In the genomic region with DNA sequence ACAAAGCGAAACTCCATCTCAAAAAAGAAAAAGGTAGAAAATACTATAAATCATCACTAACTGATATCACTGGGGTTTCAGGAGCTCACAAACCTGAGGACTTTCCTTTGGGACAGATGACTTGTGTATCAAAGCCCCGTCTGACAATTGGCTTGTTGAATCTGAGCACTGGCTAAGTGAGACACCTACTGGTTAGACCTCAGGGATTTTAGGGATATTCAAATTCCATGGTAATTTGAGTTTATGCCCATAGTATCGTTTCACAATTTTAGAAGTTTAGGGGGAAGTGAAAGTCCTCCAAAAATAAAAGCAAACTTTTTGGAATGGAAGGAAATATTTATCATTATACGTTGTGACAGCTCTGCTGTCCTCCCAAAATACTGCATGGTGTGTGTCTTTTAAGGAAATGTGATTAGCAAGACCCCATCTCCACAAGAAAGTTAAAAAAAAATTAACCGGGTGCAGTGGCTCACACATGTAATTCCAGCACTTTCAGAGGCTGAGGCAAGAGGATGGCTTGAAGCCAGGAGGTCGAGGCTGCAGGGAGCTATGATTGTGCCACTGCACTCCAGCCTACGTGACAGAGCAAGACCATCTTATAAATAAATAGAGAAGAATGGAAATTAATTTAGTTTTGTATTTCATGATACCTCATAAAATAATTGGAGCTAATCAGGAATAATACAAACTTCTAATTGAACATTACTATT, we compare ENCODE assay signal across 12 cellular contexts. TPM values are rescaled to one million over a fixed set of nuclear protein-coding genes. Genes with fewer than 3 reads are reported as not detected.
A peak's percentile ranks its signal among the peaks of the same experiment; 100 is the strongest.
DNase-seq lines count a peak whose midpoint lies in the region; ATAC-seq, FAIRE-seq and TF ChIP-seq lines count a peak whose summit lies in the region.
"Had no signal": no experiment of that assay in that cellular context is flagged by ENCODE, and none has a peak within 500 bp of the region (broad histone marks: within the 10 kb centered on the region; RNA-seq: fewer than 3 reads in every experiment).

No MANE protein-coding gene starts in this region.

- no peak overlapping the region for H3K4me3 Mint-ChIP-seq in activated T-helper 17 cell treated with anti-CD3 and anti-CD28 coated beads, Interleukin-2, amount 50 U/mL, for 72 hours

- H3K79me2 ChIP-seq in OCI-LY7 (ENCODE audit: insufficient read depth, low read depth, low read length) (no peaks in the 10 kb centered on the region), fibroblast of lung (ENCODE audit: control insufficient read depth, insufficient read depth, low read length) (peaks cover 91% of the 10 kb centered on the region)

- no peak for ATAC-seq in activated T-helper 17 cell treated with anti-CD3 and anti-CD28 coated beads, Interleukin-2, amount 50 U/mL, for 72 hours (replicated peaks)
- ATAC-seq: activated naive CD4-positive, alpha-beta T cell treated with anti-CD3 and anti-CD28 coated beads, Interleukin-2, amount 50 U/mL, for 72 hours had no signal

- H4K20me1 ChIP-seq in OCI-LY7 (ENCODE audit: insufficient read depth, low read length) (no peaks in the 10 kb centered on the region), fibroblast of lung (ENCODE audit: control insufficient read depth, extremely low read depth, insufficient read depth, low read length) (no peaks in the 10 kb centered on the region)

- CTCF ChIA-PET in OCI-LY7 (lab: Charles Lee; ENCODE audit: unreplicated experiment) = no interaction called here

- H3K36me3 Mint-ChIP-seq in activated T-helper 17 cell treated with anti-CD3 and anti-CD28 coated beads, Interleukin-2, amount 50 U/mL, for 72 hours (ENCODE audit: low read depth) = no peaks in the 10 kb centered on the region
- H3K36me3 Mint-ChIP-seq: activated naive CD4-positive, alpha-beta T cell treated with anti-CD3 and anti-CD28 coated beads, Interleukin-2, amount 50 U/mL, for 72 hours had no signal

- FAIRE-seq in urothelium cell line (lab: Jason Lieb, UNC) = peak; percentile 13

- no peaks in the 10 kb centered on the region for H3K4me1 Mint-ChIP-seq in activated T-helper 17 cell treated with anti-CD3 and anti-CD28 coated beads, Interleukin-2, amount 50 U/mL, for 72 hours

- H3K4me3 ChIP-seq in cardiac muscle cell (no peak overlapping the region), OCI-LY7 (ENCODE audit: low read depth, low read length, poor library complexity, severe bottlenecking) (peak overlapping the region; percentile 22), fibroblast of lung (replicated peaks in 1 of 4; ENCODE audit: control extremely low read depth in 1 of 4, insufficient read depth in 1 of 4, low read depth in 3 of 4, low read length in 4 of 4) (no peak overlapping the region)
- H3K4me3 ChIP-seq: sigmoid colon had no signal

- peak overlapping the region; percentile 36 for H3K4me2 ChIP-seq in OCI-LY7 (ENCODE audit: low read length)
- H3K4me2 ChIP-seq in fibroblast of lung (ENCODE audit: extremely low read depth, insufficient read depth, low read length) = no peak overlapping the region

- no TSS peak for BruUV-seq in OCI-LY7 (replicated peaks; lab: Mats Ljungman, UMichigan)

- no peaks in the 10 kb centered on the region for H3K9me3 Mint-ChIP-seq in activated T-helper 17 cell treated with anti-CD3 and anti-CD28 coated beads, Interleukin-2, amount 50 U/mL, for 72 hours

- H2AFZ ChIP-seq in OCI-LY7 (ENCODE audit: low read length) (no peak overlapping the region), fibroblast of lung (ENCODE audit: low read length) (no peak overlapping the region)

- no peaks in the 10 kb centered on the region for H3K9me3 ChIP-seq in cardiac muscle cell (ENCODE audit: low read depth)
- no peaks in the 10 kb centered on the region; the same call in 1 of the 2 replicates for H3K9me3 ChIP-seq in OCI-LY7 (ENCODE audit: low read length)
- H3K9me3 ChIP-seq in fibroblast of lung (ENCODE audit: control insufficient read depth, insufficient read depth, low read depth, low read length) = no peaks in the 10 kb centered on the region
- H3K9me3 ChIP-seq: sigmoid colon had no signal

- H3K27ac ChIP-seq in cardiac muscle cell (no peak overlapping the region), OCI-LY7 (ENCODE audit: low read depth, low read length, poor library complexity, severe bottlenecking) (peak overlapping the region; percentile 50), fibroblast of lung (ENCODE audit: insufficient read depth, low read length) (no peak overlapping the region)
- H3K27ac ChIP-seq: sigmoid colon had no signal

- no peaks in the 10 kb centered on the region for H3K9me2 ChIP-seq in OCI-LY7 (ENCODE audit: insufficient read depth, low read length)

- peaks cover 37% of the 10 kb centered on the region for H3K27me3 Mint-ChIP-seq in activated T-helper 17 cell treated with anti-CD3 and anti-CD28 coated beads, Interleukin-2, amount 50 U/mL, for 72 hours

- no peaks in the 10 kb centered on the region for H3K4me1 ChIP-seq in cardiac muscle cell (ENCODE audit: low read depth)
- peaks cover 59% of the 10 kb centered on the region for H3K4me1 ChIP-seq in OCI-LY7 (ENCODE audit: insufficient read depth, low read length, poor library complexity, severe bottlenecking)
- peaks cover 2% of the 10 kb centered on the region for H3K4me1 ChIP-seq in fibroblast of lung (ENCODE audit: control insufficient read depth, extremely low read depth, insufficient read depth, low read length)
- H3K4me1 ChIP-seq: sigmoid colon had no signal

- H3K27ac Mint-ChIP-seq in activated T-helper 17 cell treated with anti-CD3 and anti-CD28 coated beads, Interleukin-2, amount 50 U/mL, for 72 hours = no peak overlapping the region
- H3K27ac Mint-ChIP-seq: activated naive CD4-positive, alpha-beta T cell treated with anti-CD3 and anti-CD28 coated beads, Interleukin-2, amount 50 U/mL, for 72 hours had no signal

- H3K36me3 ChIP-seq in cardiac muscle cell = no peaks in the 10 kb centered on the region
- no peaks in the 10 kb centered on the region; the same call in 1 of the 2 replicates for H3K36me3 ChIP-seq in OCI-LY7 (ENCODE audit: insufficient read depth, low read length)
- H3K36me3 ChIP-seq in fibroblast of lung (ENCODE audit: control insufficient read depth, insufficient read depth, low read length) = peaks cover 7% of the 10 kb centered on the region
- H3K36me3 ChIP-seq: sigmoid colon had no signal

- POLR2A ChIA-PET in OCI-LY7 (lab: Charles Lee) = interaction anchor here (0.6 to 3.1 kb wide), 9 partner anchors 10 to 449 kb away, joined by 3 to 16 read pairs (median 4); no protein-coding TSS in a partner anchor

- peak in 1 of 2 donors; percentile 62 for DNase-seq in cardiac muscle cell (ENCODE audit: low read depth in 1 of 2, low spot score in 1 of 2)
- DNase-seq in cardiac septum (ENCODE audit: low spot score) = no peak
- DNase-seq in OCI-LY7 (ENCODE audit: low spot score) = peak; percentile 30
- peak; percentile 35 to 73 for DNase-seq in fibroblast of lung (ENCODE audit: low read depth in 2 of 2)
- no peak for DNase-seq in urothelium cell line (ENCODE audit: low spot score)
- DNase-seq in NCI-H1092 (lab: John Stamatoyannopoulos, UW) = no peak
- DNase-seq in activated T-cell treated with anti-CD3 and anti-CD28 coated beads for 4 hours = no peak
- DNase-seq: DMS153; sigmoid colon; stimulated activated naive CD4-positive, alpha-beta T cell treated with Interleukin-2 at 50 U/mL for 16 hours had no signal

- intact Hi-C loops in cardiac septum (cut with DNase I) (no loop called here), OCI-LY7 (cut with micrococcal nuclease; ENCODE audit: unreplicated experiment) (no loop called here)

- no peak overlapping the region for H3K9ac ChIP-seq in fibroblast of lung (ENCODE audit: insufficient read depth, low read length)

- no peaks in the 10 kb centered on the region for H3K27me3 ChIP-seq in cardiac muscle cell
- H3K27me3 ChIP-seq in fibroblast of lung (ENCODE audit: control insufficient read depth, insufficient read depth, low read length) = no peaks in the 10 kb centered on the region
- H3K27me3 ChIP-seq: sigmoid colon had no signal

- peak; percentile 49 for TF ChIP-seq CTCF in cardiac muscle cell (IDR thresholded peaks at IDR 0.05; ENCODE audit: low read depth, low read length)
- TF ChIP-seq CTCF in OCI-LY7 (conservative IDR thresholded peaks at IDR 0.05; ENCODE audit: low read length) = peak; percentile 74
- peak; percentile 29 to 48 for TF ChIP-seq CTCF in fibroblast of lung (conservative IDR thresholded peaks at IDR 0.05 in 1 of 2, IDR thresholded peaks at IDR 0.05 in 1 of 2; ENCODE audit: low read depth in 1 of 2, low read length in 2 of 2)

RNA-seq across cellular contexts. Expression of a gene that starts 49.2 kb away (rescaled TPM):
- total RNA-seq in cardiac muscle cell = 22.4 and 27.8 TPM in 2 replicates
- 17.8 and 34.3 TPM in 2 replicates for polyA plus RNA-seq in cardiac muscle cell
- 6.9 TPM for total RNA-seq in cardiac septum
- 45.5 and 46.2 TPM in 2 replicates for total RNA-seq in OCI-LY7 (2014; rRNA removed; shearing (Covaris generic))
- total RNA-seq in OCI-LY7 (2022) = 33.4 and 37.4 TPM in 2 replicates
- 6.4 TPM in 2 replicates for total RNA-seq in fibroblast of lung
- polyA plus RNA-seq in fibroblast of lung = 2.6 and 3.7 TPM in 2 replicates
- polyA plus RNA-seq in fibroblast of lung (2012) = 3.0 and 4.7 TPM in 2 replicates
- polyA minus RNA-seq in fibroblast of lung (ENCODE audit: low replicate concordance) = 5.9 and 6.7 TPM in 2 replicates
- 10 to 100 TPM; 22.2 to 29.8 TPM for total RNA-seq in activated T-helper 17 cell treated with anti-CD3 and anti-CD28 coated beads, Interleukin-2, amount 50 U/mL, for 72 hours

Comparison
In these comparisons a context has a peak if more than half of its experiments do, and no peak if none do; other contexts are left out.
1. DNase-seq: peak in OCI-LY7 (single experiment) and fibroblast of lung (2 of 2); none in cardiac septum (single experiment), urothelium cell line (single experiment), NCI-H1092 (single experiment) and activated T-cell treated with anti-CD3 and anti-CD28 coated beads for 4 hours (single experiment).
2. Peak in every context shown above with its lines, with median percentiles within 50 percentile points of each other: CTCF ChIP-seq.